Comparison of ENCODE assay signal across 18 cellular contexts in the genomic region with DNA sequence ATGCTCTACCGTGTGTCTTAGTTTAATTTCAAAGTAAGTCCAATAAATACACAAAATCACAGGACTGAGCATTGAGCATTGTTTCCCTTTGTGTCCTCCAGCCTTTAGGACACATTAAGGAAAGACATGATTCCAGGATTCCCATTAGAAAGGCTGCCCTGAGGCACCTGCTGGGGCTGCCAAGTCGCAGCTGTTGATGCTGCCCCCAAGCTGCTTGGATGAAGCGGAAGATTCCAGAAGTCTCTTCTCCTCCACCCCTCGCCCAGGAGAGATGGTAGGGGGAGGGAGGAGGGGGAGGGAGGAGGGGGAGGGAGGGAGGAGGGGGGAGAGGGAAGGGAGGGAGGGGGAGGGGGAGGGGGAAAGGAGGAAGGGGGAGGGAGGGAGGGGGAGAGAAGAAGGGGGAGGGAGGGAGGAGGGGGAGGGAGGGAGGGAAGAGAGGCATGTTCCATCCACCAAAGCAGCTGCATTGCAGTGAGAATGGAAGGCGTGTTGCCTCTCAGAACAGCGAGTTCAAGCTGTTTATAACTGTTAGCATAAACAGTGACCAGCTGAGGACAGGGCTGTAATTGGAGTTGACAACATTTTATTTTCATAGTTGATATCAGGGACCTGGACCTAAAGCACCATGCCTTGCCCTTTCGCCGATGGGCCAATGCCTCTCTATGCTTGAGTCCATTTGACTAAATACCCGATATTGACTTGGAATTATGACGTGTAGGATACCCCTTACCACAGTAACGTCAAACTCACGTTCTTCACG.
DNase-seq lines count a peak whose midpoint lies in the region; ATAC-seq and TF ChIP-seq lines count a peak whose summit lies in the region.
"Had no signal": no experiment of that assay in that cellular context is flagged by ENCODE, and none has a peak within 500 bp of the region (broad histone marks: within the 10 kb centered on the region; RNA-seq: fewer than 3 reads in every experiment).

No MANE protein-coding gene starts in this region.

- H3K4me1 ChIP-seq in esophagus muscularis mucosa: peaks cover 67 to 97% (median 90%) of the 10 kb centered on the region in 4 donors
- no peaks in the 10 kb centered on the region for H3K4me1 ChIP-seq in PC-3 (ENCODE audit: insufficient read depth, low read length)

- H3K36me3 ChIP-seq in esophagus muscularis mucosa: no peaks in the 10 kb centered on the region
- H3K36me3 ChIP-seq in PC-3 (ENCODE audit: low read depth, low read length): no peaks in the 10 kb centered on the region
- H3K36me3 ChIP-seq: thoracic aorta had no signal

- no peaks in the 10 kb centered on the region for H4K20me1 ChIP-seq in PC-3 (ENCODE audit: low read length)

- H3K4me2 ChIP-seq in PC-3 (ENCODE audit: low read length): no peak overlapping the region

- H3K9me2 ChIP-seq in PC-3 (replicated peaks; ENCODE audit: low read length): no peaks in the 10 kb centered on the region

- TF ChIP-seq POLR2A in esophagus muscularis mucosa (IDR thresholded peaks at IDR 0.05; ENCODE audit: low read depth): no peak

- no peak overlapping the region for H3K4me3 ChIP-seq in esophagus muscularis mucosa
- no peak overlapping the region for H3K4me3 ChIP-seq in PC-3 (ENCODE audit: low read length)
- H3K4me3 ChIP-seq: thoracic aorta had no signal

- DNase-seq in Ammon's horn (ENCODE audit: low spot score) (peak; percentile 85), NOMO-1 (lab: John Stamatoyannopoulos, UW; ENCODE audit: unreplicated experiment in 2 of 2) (peak; percentile 58 to 93), esophagus muscularis mucosa (ENCODE audit: extremely low spot score) (no peak), progenitor cell of endocrine pancreas (ENCODE audit: low spot score, unreplicated experiment) (no peak), NCI-H1436 (lab: John Stamatoyannopoulos, UW) (no peak), NK-92 (lab: John Stamatoyannopoulos, UW; ENCODE audit: unreplicated experiment) (no peak), PC-3 (no peak)
- DNase-seq: activated CD4-positive, alpha-beta T cell treated with anti-CD3 and anti-CD28 coated beads, Interleukin-2, amount 50 U/mL, for 1 hour; CD8-positive, alpha-beta T cell; left ventricle myocardium superior; natural killer cell; NCI-H2081; NCI-H774; right cardiac atrium had no signal

- no peaks in the 10 kb centered on the region for H3K9me3 Mint-ChIP-seq in progenitor cell of endocrine pancreas (ENCODE audit: low read depth)
- H3K9me3 Mint-ChIP-seq: activated naive CD4-positive, alpha-beta T cell treated with anti-CD3 and anti-CD28 coated beads, Interleukin-2, amount 50 U/mL, for 24 hours; CD8-positive, alpha-beta T cell; natural killer cell had no signal

- TF ChIP-seq EP300 in esophagus muscularis mucosa (IDR thresholded peaks at IDR 0.05): no peak

- no TSS peak for BruUV-seq in PC-3 (replicated peaks; lab: Mats Ljungman, UMichigan)

- ATAC-seq in GM21360 (IDR thresholded peaks at IDR 0.05; ENCODE audit: unreplicated experiment) (no peak), PC-3 (no peak)
- ATAC-seq: CD8-positive, alpha-beta T cell; left ventricle myocardium superior; natural killer cell; right cardiac atrium; Right ventricle myocardium inferior had no signal

- peak overlapping the region; percentile 80 to 93 (median 88) for H3K27ac ChIP-seq in esophagus muscularis mucosa (replicated peaks in 1 of 4)
- H3K27ac ChIP-seq in PC-3 (ENCODE audit: low read length): no peak overlapping the region
- H3K27ac ChIP-seq: thoracic aorta had no signal

- no peaks in the 10 kb centered on the region for H3K79me2 ChIP-seq in PC-3 (ENCODE audit: low read length)

- H3K9me3 ChIP-seq in esophagus muscularis mucosa: no peaks in the 10 kb centered on the region
- no peaks in the 10 kb centered on the region for H3K9me3 ChIP-seq in PC-3 (ENCODE audit: low read length)
- H3K9me3 ChIP-seq: thoracic aorta had no signal

- TF ChIP-seq CTCF in esophagus muscularis mucosa (IDR thresholded peaks at IDR 0.05): no peak
- no peak for TF ChIP-seq CTCF in progenitor cell of endocrine pancreas (IDR thresholded peaks at IDR 0.05; ENCODE audit: unreplicated experiment)
- TF ChIP-seq CTCF in PC-3 (conservative IDR thresholded peaks at IDR 0.05; ENCODE audit: low read depth, low read length): no peak

- 72% methylated on average over 11 of the region's 13 CpGs for WGBS in esophagus muscularis mucosa

- no peaks in the 10 kb centered on the region for H3F3A ChIP-seq in PC-3 (ENCODE audit: low read length, unreplicated experiment)

- peaks cover 2% of the 10 kb centered on the region for H3K36me3 Mint-ChIP-seq in progenitor cell of endocrine pancreas (ENCODE audit: insufficient read depth)
- H3K36me3 Mint-ChIP-seq: activated naive CD4-positive, alpha-beta T cell treated with anti-CD3 and anti-CD28 coated beads, Interleukin-2, amount 50 U/mL, for 24 hours; CD8-positive, alpha-beta T cell; natural killer cell had no signal

- CTCF ChIA-PET in PC-3 (lab: Charles Lee): no interaction called here

- intact Hi-C loops in esophagus muscularis mucosa (cut with DNase I): loop anchor here (10.0 kb wide), 1 partner anchor 63 kb away; a partner anchor contains a TSS
- intact Hi-C loops in PC-3 (cut with micrococcal nuclease): no loop called here

- POLR2A ChIA-PET in PC-3 (lab: Charles Lee; ENCODE audit: unreplicated experiment): no interaction called here

- no peak overlapping the region for H2AFZ ChIP-seq in PC-3 (ENCODE audit: low read length)

- H3K27me3 ChIP-seq in esophagus muscularis mucosa (no peaks in the 10 kb centered on the region), PC-3 (ENCODE audit: low read length) (no peaks in the 10 kb centered on the region)

- H3K4me1 Mint-ChIP-seq in progenitor cell of endocrine pancreas (ENCODE audit: low read depth): peaks cover 45% of the 10 kb centered on the region
- H3K4me1 Mint-ChIP-seq: natural killer cell had no signal

- no peak overlapping the region for H3K4me3 Mint-ChIP-seq in progenitor cell of endocrine pancreas (ENCODE audit: low read depth)
- H3K4me3 Mint-ChIP-seq: activated naive CD4-positive, alpha-beta T cell treated with anti-CD3 and anti-CD28 coated beads, Interleukin-2, amount 50 U/mL, for 24 hours; CD8-positive, alpha-beta T cell; natural killer cell had no signal

- H3K9ac ChIP-seq in PC-3 (ENCODE audit: low read length): no peak overlapping the region

- no peaks in the 10 kb centered on the region for H3K27me3 Mint-ChIP-seq in progenitor cell of endocrine pancreas

- peak overlapping the region; percentile 37 for H3K27ac Mint-ChIP-seq in progenitor cell of endocrine pancreas
- H3K27ac Mint-ChIP-seq: activated naive CD4-positive, alpha-beta T cell treated with anti-CD3 and anti-CD28 coated beads, Interleukin-2, amount 50 U/mL, for 24 hours; CD8-positive, alpha-beta T cell; natural killer cell had no signal

Comparison
In these comparisons a context has a peak if more than half of its experiments do, and no peak if none do; other contexts are left out.
1. DNase-seq: peak in Ammon's horn (single experiment) and NOMO-1 (2 of 2); none in esophagus muscularis mucosa (single experiment), progenitor cell of endocrine pancreas (single experiment), NCI-H1436 (single experiment), NK-92 (single experiment) and PC-3 (single experiment).